30 cellular contexts compared by ENCODE assay signal in genomic region chr5:14195588-14195987, GRCh38.
"Had no signal": no experiment of that assay in that cellular context is flagged by ENCODE, and none has a peak within 500 bp of the region (broad histone marks: within the 10 kb centered on the region; RNA-seq: fewer than 3 reads in every experiment).

No MANE protein-coding gene starts in this region.

- H3K27ac Mint-ChIP-seq: activated naive CD8-positive, alpha-beta T cell treated with anti-CD3 and anti-CD28 coated beads for 36 hours; naive thymus-derived CD4-positive, alpha-beta T cell; stimulated activated naive B cell treated with anti-CD40 and anti-IgM and Interleukin-4, amounts not matched to agents 10 μg/mL and 1 μg/mL and 100 μg/mL, for 72 hours; T-helper 2 cell treated with Interferon-gamma antibody and Interleukin-4, amounts not matched to agents 5 μg/mL and 100 μg/mL, for 36 hours had no signal

- H3K4me3 ChIP-seq: adrenal gland, cardiac muscle cell, coronary artery, dorsolateral prefrontal cortex, gastrocnemius medialis, pancreas, psoas muscle, stomach, thyroid gland, upper lobe of right lung had no signal

- ATAC-seq: left cardiac atrium; left ventricle myocardium superior; naive thymus-derived CD4-positive, alpha-beta T cell; pancreas; stimulated activated naive B cell treated with anti-CD40 and anti-IgM and Interleukin-4, amounts not matched to agents 10 μg/mL and 1 μg/mL and 100 μg/mL, for 72 hours; upper lobe of right lung had no signal

- H3K27ac ChIP-seq: adrenal gland, cardiac muscle cell, coronary artery, dorsolateral prefrontal cortex, gastrocnemius medialis, pancreas, stomach, thyroid gland, upper lobe of right lung had no signal

- H3K4me1 Mint-ChIP-seq: activated naive CD8-positive, alpha-beta T cell treated with anti-CD3 and anti-CD28 coated beads for 36 hours had no signal

- H3K27me3 Mint-ChIP-seq: brain; stimulated activated naive B cell treated with anti-CD40 and anti-IgM and Interleukin-4, amounts not matched to agents 10 μg/mL and 1 μg/mL and 100 μg/mL, for 72 hours had no signal

- H3K4me3 Mint-ChIP-seq: activated naive CD8-positive, alpha-beta T cell treated with anti-CD3 and anti-CD28 coated beads for 36 hours; naive thymus-derived CD4-positive, alpha-beta T cell; stimulated activated naive B cell treated with anti-CD40 and anti-IgM and Interleukin-4, amounts not matched to agents 10 μg/mL and 1 μg/mL and 100 μg/mL, for 72 hours; T-helper 2 cell treated with Interferon-gamma antibody and Interleukin-4, amounts not matched to agents 5 μg/mL and 100 μg/mL, for 36 hours had no signal

- H3K27me3 ChIP-seq: adrenal gland, cardiac muscle cell, dorsolateral prefrontal cortex, gastrocnemius medialis, pancreas, stomach, thyroid gland, upper lobe of right lung had no signal

- H3K9me3 Mint-ChIP-seq: activated naive CD8-positive, alpha-beta T cell treated with anti-CD3 and anti-CD28 coated beads for 36 hours; brain; stimulated activated naive B cell treated with anti-CD40 and anti-IgM and Interleukin-4, amounts not matched to agents 10 μg/mL and 1 μg/mL and 100 μg/mL, for 72 hours; T-helper 2 cell treated with Interferon-gamma antibody and Interleukin-4, amounts not matched to agents 5 μg/mL and 100 μg/mL, for 36 hours had no signal

- DNase-seq: activated CD4-positive, alpha-beta T cell treated with anti-CD3 and anti-CD28 coated beads for 4 hours; activated CD4-positive, alpha-beta T cell treated with anti-CD3 and anti-CD28 coated beads, Interleukin-2, amount 50 U/mL, for 4 hours; activated effector memory CD4-positive, alpha-beta T cell treated with Interleukin-2 at 50 U/mL for 16 hours; activated naive CD4-positive, alpha-beta T cell treated with Interleukin-2 at 50 U/mL for 16 hours; activated naive CD8-positive, alpha-beta T cell treated with anti-CD3 and anti-CD28 coated beads for 36 hours; activated T-cell treated with anti-CD3 and anti-CD28 coated beads for 4 hours; adrenal gland; aorta; cerebellar nuclear complex; dorsolateral prefrontal cortex; effector memory CD4-positive, alpha-beta T cell; erythroblast; gastrocnemius medialis; hippocampal formation; left cardiac atrium; left ventricle myocardium superior; midbrain; naive thymus-derived CD4-positive, alpha-beta T cell; pancreas; psoas muscle; stimulated activated CD4-positive, alpha-beta T cell treated with anti-CD3 and anti-CD28 coated beads, Interleukin-15, amount 100 ng/mL, for 24 hours; stimulated activated CD4-positive, alpha-beta T cell treated with anti-CD3 and anti-CD28 coated beads, Interleukin-2, amount 100 ng/mL, for 24 hours; stimulated activated naive B cell treated with anti-CD40 and anti-IgM and Interleukin-4, amounts not matched to agents 10 μg/mL and 1 μg/mL and 100 μg/mL, for 72 hours; stomach; thyroid gland; upper lobe of right lung had no signal

- H3K36me3 Mint-ChIP-seq: activated naive CD8-positive, alpha-beta T cell treated with anti-CD3 and anti-CD28 coated beads for 36 hours had no signal

- H3K36me3 ChIP-seq: adrenal gland, cardiac muscle cell, gastrocnemius medialis, pancreas, stomach, thyroid gland, upper lobe of right lung had no signal
